Comparison of ENCODE assay signal across 12 cellular contexts in genomic region chr11:27124514-27125264, GRCh38.
DNase-seq lines count a peak whose midpoint lies in the region; ATAC-seq and TF ChIP-seq lines count a peak whose summit lies in the region.
"Had no signal": no experiment of that assay in that cellular context is flagged by ENCODE, and none has a peak within 500 bp of the region (broad histone marks: within the 10 kb centered on the region; RNA-seq: fewer than 3 reads in every experiment).

No MANE protein-coding gene starts in this region.

- POLR2A ChIA-PET in HEK293 (lab: Yijun Ruan, JAX) = no interaction called here

- peak; percentile 39 for DNase-seq in AG09309 (ENCODE audit: low read depth)
- DNase-seq in hepatocyte (ENCODE audit: low spot score) = no peak
- no peak for DNase-seq in T1000 (lab: John Stamatoyannopoulos, UW)
- DNase-seq in activated CD8-positive, alpha-beta memory T cell treated with anti-CD3 and anti-CD28 coated beads, Interleukin-2, amount 50 U/mL, for 48 hours = no peak
- DNase-seq in activated gamma-delta T cell (lab: John Stamatoyannopoulos, UW) = no peak
- DNase-seq in NCI-H345 (lab: John Stamatoyannopoulos, UW) = no peak
- DNase-seq: activated T-cell treated with anti-CD3 and anti-CD28 coated beads, Interleukin-2, amount 50 U/mL, for 48 hours; head of caudate nucleus; NK-92 treated with Interleukin-12 subunit alpha and Interleukin-12 subunit beta, amount 100 ng/mL, for 24 hours had no signal

- H3K9me3 ChIP-seq in HEK293 (ENCODE audit: control insufficient read depth, insufficient read depth, low read depth, low read length) = no peaks in the 10 kb centered on the region; the same call in 1 of the 2 replicates
- H3K9me3 ChIP-seq in hepatocyte (ENCODE audit: low read depth) = no peaks in the 10 kb centered on the region

- no peaks in the 10 kb centered on the region for H4K20me1 ChIP-seq in hepatocyte (ENCODE audit: insufficient read depth, poor library complexity, severe bottlenecking)

- WGBS in hepatocyte (ENCODE audit: low lambda C conversion rate, missing lambda C conversion rate) = 94% methylated on average over 7 of the region's 7 CpGs

- H3K27ac ChIP-seq in HEK293 (ENCODE audit: extremely low read depth, low read depth, low read length) (no peak overlapping the region), hepatocyte (no peak overlapping the region)
- H3K27ac ChIP-seq: VCaP had no signal

- no peaks in the 10 kb centered on the region for H3K9me2 ChIP-seq in hepatocyte (replicated peaks; ENCODE audit: insufficient read depth)

- peak; percentile 87 for ATAC-seq in SK-N-SH treated with all-trans-retinoic acid at 6 μM for 48 hours

- no peak overlapping the region for H3K4me2 ChIP-seq in hepatocyte

- H3K4me3 ChIP-seq in AG09309 (ENCODE audit: control insufficient read depth, low read depth, low read length) (no peak overlapping the region), HEK293 (ENCODE audit: low read depth, low read length) (no peak overlapping the region), hepatocyte (no peak overlapping the region)

- H3K36me3 ChIP-seq in HEK293 (ENCODE audit: control insufficient read depth in 2 of 2, insufficient read depth in 1 of 2, low read length in 2 of 2) = no peaks in the 10 kb centered on the region
- no peaks in the 10 kb centered on the region for H3K36me3 ChIP-seq in hepatocyte (replicated peaks; ENCODE audit: insufficient read depth, low read depth)

- H3K27me3 ChIP-seq in hepatocyte = no peaks in the 10 kb centered on the region

- no peak overlapping the region for H2AFZ ChIP-seq in hepatocyte

- TF ChIP-seq CTCF in AG09309 (IDR thresholded peaks at IDR 0.05; ENCODE audit: control insufficient read depth, insufficient read depth, low read depth, low read length, missing control alignments) (peak; percentile 25), HEK293 (tag by site-specific recombination; IDR thresholded peaks at IDR 0.05) (0 out of 2 replicates have a peak, but pooled peaks have one; percentile 35), hepatocyte (IDR thresholded peaks at IDR 0.05; ENCODE audit: poor library complexity) (peak; percentile 36)

- CTCF ChIA-PET in HEK293 (lab: Yijun Ruan, JAX) = interaction anchor here (0.6 to 1.7 kb wide), 13 partner anchors 9 to 386 kb away, joined by 3 to 7 read pairs (median 4); no protein-coding TSS in a partner anchor

- peaks cover 11% of the 10 kb centered on the region for H3K4me1 ChIP-seq in HEK293 (ENCODE audit: control insufficient read depth, insufficient read depth, low read length)
- H3K4me1 ChIP-seq in hepatocyte (ENCODE audit: insufficient read depth) = no peaks in the 10 kb centered on the region

- no peaks in the 10 kb centered on the region for H3K79me2 ChIP-seq in hepatocyte

TF ChIP-seq in HEK293, 187 proteins besides CTCF, POLR2A, EP300 and RAD21:
- TF ChIP-seq ZNF202 (tag by site-specific recombination; IDR thresholded peaks at IDR 0.05; ENCODE audit: borderline replicate concordance) = no peak
- peak; percentile 16 for TF ChIP-seq ZNF654 (tag by site-specific recombination; IDR thresholded peaks at IDR 0.05; ENCODE audit: low read depth)

TF ChIP-seq in SK-N-SH treated with all-trans-retinoic acid at 6 μM for 48 hours, 23 proteins besides CTCF, POLR2A, EP300 and RAD21:
- TF ChIP-seq BACH2 (CRISPR knock-in tag; IDR thresholded peaks at IDR 0.05; ENCODE audit: borderline replicate concordance) (no peak), ARNTL (CRISPR knock-in tag; IDR thresholded peaks at IDR 0.05; ENCODE audit: borderline replicate concordance, low read depth) (no peak), ZFP30 (CRISPR knock-in tag; IDR thresholded peaks at IDR 0.05) (no peak), ISL1 (CRISPR knock-in tag; IDR thresholded peaks at IDR 0.05) (no peak), ZC3H10 (CRISPR knock-in tag; IDR thresholded peaks at IDR 0.05) (no peak), RARB (CRISPR knock-in tag; IDR thresholded peaks at IDR 0.05) (no peak), ZNF565 (CRISPR knock-in tag; conservative IDR thresholded peaks at IDR 0.05; ENCODE audit: low read depth) (no peak), CREB5 (CRISPR knock-in tag; IDR thresholded peaks at IDR 0.05; ENCODE audit: low read depth) (no peak), GLIS3 (CRISPR knock-in tag; IDR thresholded peaks at IDR 0.05) (no peak), CSDC2 (CRISPR knock-in tag; IDR thresholded peaks at IDR 0.05) (no peak), ESRRG (CRISPR knock-in tag; IDR thresholded peaks at IDR 0.05) (no peak), POU6F1 (CRISPR knock-in tag; IDR thresholded peaks at IDR 0.05; ENCODE audit: borderline replicate concordance, low read depth) (no peak), TCF4 (CRISPR knock-in tag; IDR thresholded peaks at IDR 0.05; ENCODE audit: borderline replicate concordance) (no peak), ZNF70 (CRISPR knock-in tag; IDR thresholded peaks at IDR 0.05) (no peak)
- TF ChIP-seq, protein P1, sequence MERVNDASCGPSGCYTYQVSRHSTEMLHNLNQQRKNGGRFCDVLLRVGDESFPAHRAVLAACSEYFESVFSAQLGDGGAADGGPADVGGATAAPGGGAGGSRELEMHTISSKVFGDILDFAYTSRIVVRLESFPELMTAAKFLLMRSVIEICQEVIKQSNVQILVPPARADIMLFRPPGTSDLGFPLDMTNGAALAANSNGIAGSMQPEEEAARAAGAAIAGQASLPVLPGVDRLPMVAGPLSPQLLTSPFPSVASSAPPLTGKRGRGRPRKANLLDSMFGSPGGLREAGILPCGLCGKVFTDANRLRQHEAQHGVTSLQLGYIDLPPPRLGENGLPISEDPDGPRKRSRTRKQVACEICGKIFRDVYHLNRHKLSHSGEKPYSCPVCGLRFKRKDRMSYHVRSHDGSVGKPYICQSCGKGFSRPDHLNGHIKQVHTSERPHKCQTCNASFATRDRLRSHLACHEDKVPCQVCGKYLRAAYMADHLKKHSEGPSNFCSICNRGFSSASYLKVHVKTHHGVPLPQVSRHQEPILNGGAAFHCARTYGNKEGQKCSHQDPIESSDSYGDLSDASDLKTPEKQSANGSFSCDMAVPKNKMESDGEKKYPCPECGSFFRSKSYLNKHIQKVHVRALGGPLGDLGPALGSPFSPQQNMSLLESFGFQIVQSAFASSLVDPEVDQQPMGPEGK (CRISPR knock-in tag; IDR thresholded peaks at IDR 0.05; ENCODE audit: borderline replicate concordance) = no peak
